Comparison of ENCODE assay signal across 1 cellular context in genomic region chr6:3617681-3618299, GRCh38.
TF ChIP-seq lines count a peak whose summit lies in the region.

No MANE protein-coding gene starts in this region.

TF ChIP-seq in HepG2, 621 proteins besides CTCF, POLR2A, EP300 and RAD21 (continued from another document):
- TF ChIP-seq, protein P1, sequence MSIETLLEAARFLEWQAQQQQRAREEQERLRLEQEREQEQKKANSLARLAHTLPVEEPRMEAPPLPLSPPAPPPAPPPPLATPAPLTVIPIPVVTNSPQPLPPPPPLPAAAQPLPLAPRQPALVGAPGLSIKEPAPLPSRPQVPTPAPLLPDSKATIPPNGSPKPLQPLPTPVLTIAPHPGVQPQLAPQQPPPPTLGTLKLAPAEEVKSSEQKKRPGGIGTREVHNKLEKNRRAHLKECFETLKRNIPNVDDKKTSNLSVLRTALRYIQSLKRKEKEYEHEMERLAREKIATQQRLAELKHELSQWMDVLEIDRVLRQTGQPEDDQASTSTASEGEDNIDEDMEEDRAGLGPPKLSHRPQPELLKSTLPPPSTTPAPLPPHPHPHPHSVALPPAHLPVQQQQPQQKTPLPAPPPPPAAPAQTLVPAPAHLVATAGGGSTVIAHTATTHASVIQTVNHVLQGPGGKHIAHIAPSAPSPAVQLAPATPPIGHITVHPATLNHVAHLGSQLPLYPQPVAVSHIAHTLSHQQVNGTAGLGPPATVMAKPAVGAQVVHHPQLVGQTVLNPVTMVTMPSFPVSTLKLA (IDR thresholded peaks at IDR 0.05) = peak; percentile 53
- TF ChIP-seq BORCS8-MEF2B (CRISPR knock-in tag; IDR thresholded peaks at IDR 0.05) = 0 out of 2 replicates have a peak, but pooled peaks have one; percentile 18
- no peak for TF ChIP-seq KDM5A (IDR thresholded peaks at IDR 0.05; ENCODE audit: borderline replicate concordance, low read length)
